In genomic region chr9:14479187-14479586, GRCh38 we compare ENCODE assay signal across 17 cellular contexts.
A peak's percentile ranks its signal among the peaks of the same experiment; 100 is the strongest.
DNase-seq lines count a peak whose midpoint lies in the region; ATAC-seq, FAIRE-seq and TF ChIP-seq lines count a peak whose summit lies in the region.
"Had no signal": no experiment of that assay in that cellular context is flagged by ENCODE, and none has a peak within 500 bp of the region (broad histone marks: within the 10 kb centered on the region; RNA-seq: fewer than 3 reads in every experiment).

No MANE protein-coding gene starts in this region.

- H4K20me1 ChIP-seq in K562 (replicated peaks; ENCODE audit: control insufficient read depth, insufficient read depth, low read length) = no peaks in the 10 kb centered on the region

- no peak overlapping the region for H3K4me2 ChIP-seq in K562 (ENCODE audit: insufficient read depth, low read length)

- H3K36me3 ChIP-seq in HUES64 (ENCODE audit: insufficient read depth, low read length) = no peaks in the 10 kb centered on the region
- H3K36me3 ChIP-seq in K562 (ENCODE audit: control insufficient read depth, insufficient read depth, low read length) = no peaks in the 10 kb centered on the region
- H3K36me3 ChIP-seq: HAP-1 had no signal

- FAIRE-seq in K562 (lab: Jason Lieb, UNC) = no peak
- FAIRE-seq: A204.1, G401.6 had no signal

- 78% methylated on average over 1 of the region's 1 CpG for WGBS in HUES64
- 38% methylated on average over 1 of the region's 1 CpG for WGBS in K562 (ENCODE audit: insufficient coverage, low coverage, missing lambda C conversion rate)

- BruUV-seq in K562 (replicated peaks; lab: Mats Ljungman, UMichigan) = no TSS peak

- POLR2A ChIA-PET in K562 (lab: Yijun Ruan, JAX) = no interaction called here

- H3K9me1 ChIP-seq in K562 (ENCODE audit: control insufficient read depth, insufficient read depth, low read length) = no peaks in the 10 kb centered on the region

- DNase-seq in K562 (ENCODE audit: extremely low read depth in 1 of 4, low spot score in 3 of 4) (no peak), cerebellum (ENCODE audit: low spot score) (no peak), GM03348 (ENCODE audit: low spot score) (no peak)
- no peak for DNase-seq in activated effector memory CD4-positive, alpha-beta T cell treated with anti-CD3 and anti-CD28 coated beads, Interleukin-2, amount 50 U/mL, for 16 hours
- DNase-seq: CD4-positive, CD25-positive, alpha-beta regulatory T cell; DMS79 treated with DMSO at 0.1 percent for 48 hours; NCI-H1417 treated with DMSO at 0.1 percent for 48 hours; NCI-H2029 treated with DMSO at 0.1 percent for 48 hours; NCI-H526; NK-92 treated with Interleukin-12 subunit alpha and Interleukin-12 subunit beta, amount 100 ng/mL, for 24 hours had no signal

- no peaks in the 10 kb centered on the region for H3K79me2 ChIP-seq in K562 (ENCODE audit: control insufficient read depth, insufficient read depth, low read length)

- no peak overlapping the region for H3K27ac Mint-ChIP-seq in activated T-helper 17 cell treated with anti-CD3 and anti-CD28 coated beads, Interleukin-2, amount 50 U/mL, for 72 hours
- H3K27ac Mint-ChIP-seq: CD4-positive, CD25-positive, alpha-beta regulatory T cell had no signal

- ATAC-seq in GM21526 (IDR thresholded peaks at IDR 0.05; ENCODE audit: low FRiP score, unreplicated experiment) (peak; percentile 71), K562 (peak; percentile 56)
- ATAC-seq in activated T-helper 17 cell treated with anti-CD3 and anti-CD28 coated beads, Interleukin-2, amount 50 U/mL, for 72 hours (replicated peaks) = no peak

- peaks cover 19% of the 10 kb centered on the region for H3K4me1 ChIP-seq in HUES64 (ENCODE audit: insufficient read depth, low read length)
- H3K4me1 ChIP-seq in K562 (replicated peaks in 1 of 2; ENCODE audit: control insufficient read depth in 2 of 2, insufficient read depth in 2 of 2, low read length in 2 of 2) = peaks cover 0 to 7% of the 10 kb centered on the region in 2 experiments; a peak in 3 of 5 replicates

- H2AFZ ChIP-seq in K562 (ENCODE audit: low read depth, low read length) = no peak overlapping the region

- in situ Hi-C loops in K562 (cut with MboI) = no loop called here

- H3K9me3 Mint-ChIP-seq in activated T-helper 17 cell treated with anti-CD3 and anti-CD28 coated beads, Interleukin-2, amount 50 U/mL, for 72 hours = peaks cover 3% of the 10 kb centered on the region

- H3K9ac ChIP-seq in HUES64 (ENCODE audit: low read depth, low read length) = no peak overlapping the region
- no peak overlapping the region for H3K9ac ChIP-seq in K562 (ENCODE audit: insufficient read depth in 1 of 2, low read depth in 2 of 2, low read length in 2 of 2)

- H3K27ac ChIP-seq in C4-2B (peak overlapping the region; percentile 70; the same call in 1 of the 2 replicates), HUES64 (ENCODE audit: low read depth, low read length) (peak overlapping the region; percentile 12; the same call in 1 of the 2 replicates), K562 (ENCODE audit: extremely low read depth, low read depth, low read length) (no peak overlapping the region; the same call in 2 of the 3 replicates)

- no peak for TF ChIP-seq RAD21 in K562 (CRISPR knock-in tag; conservative IDR thresholded peaks at IDR 0.05 in 1 of 2, IDR thresholded peaks at IDR 0.05 in 1 of 2)

- H3K36me3 Mint-ChIP-seq in activated T-helper 17 cell treated with anti-CD3 and anti-CD28 coated beads, Interleukin-2, amount 50 U/mL, for 72 hours (ENCODE audit: low read depth) = no peaks in the 10 kb centered on the region
- H3K36me3 Mint-ChIP-seq: CD4-positive, CD25-positive, alpha-beta regulatory T cell had no signal

- intact Hi-C loops in K562 (cut with micrococcal nuclease) = loop anchor here (2.0 to 5.0 kb wide), 2 partner anchors 43 to 52 kb away; no protein-coding TSS in a partner anchor

- no peak for TF ChIP-seq CTCF in C4-2B (conservative IDR thresholded peaks at IDR 0.05)
- no peak for TF ChIP-seq CTCF in K562 (IDR thresholded peaks at IDR 0.05 in 2 of 3, conservative IDR thresholded peaks at IDR 0.05 in 1 of 3; ENCODE audit: insufficient read depth in 2 of 3, low read depth in 1 of 3, low read length in 3 of 3)

- H3K4me1 Mint-ChIP-seq in activated T-helper 17 cell treated with anti-CD3 and anti-CD28 coated beads, Interleukin-2, amount 50 U/mL, for 72 hours = no peaks in the 10 kb centered on the region
- H3K4me1 Mint-ChIP-seq: CD4-positive, CD25-positive, alpha-beta regulatory T cell had no signal

- H3K27me3 ChIP-seq in HUES64 (ENCODE audit: insufficient read depth, low read length) = no peaks in the 10 kb centered on the region
- H3K27me3 ChIP-seq in K562 (ENCODE audit: control insufficient read depth in 2 of 2, insufficient read depth in 2 of 2, low read length in 2 of 2) = no peaks in the 10 kb centered on the region

- H3K9me3 ChIP-seq in HUES64 (ENCODE audit: insufficient read depth, low read depth, low read length) (no peaks in the 10 kb centered on the region), K562 (replicated peaks; ENCODE audit: control insufficient read depth, insufficient read depth, low read depth, low read length) (no peaks in the 10 kb centered on the region)
- H3K9me3 ChIP-seq: HAP-1 had no signal

- no peak for TF ChIP-seq EP300 in K562 (IDR thresholded peaks at IDR 0.05; ENCODE audit: low read length)

- no peak for TF ChIP-seq POLR2A in K562 (conservative IDR thresholded peaks at IDR 0.05)

- H3K4me3 ChIP-seq in HUES64 (ENCODE audit: low read length) (no peak overlapping the region), K562 (no peak overlapping the region)
- H3K4me3 ChIP-seq: HAP-1 had no signal

- CTCF ChIA-PET in K562 (lab: Yijun Ruan, JAX; ENCODE audit: low intra/inter-chr PET ratio) = no interaction called here

- H3K27me3 Mint-ChIP-seq in activated T-helper 17 cell treated with anti-CD3 and anti-CD28 coated beads, Interleukin-2, amount 50 U/mL, for 72 hours = peaks cover 20% of the 10 kb centered on the region
- H3K27me3 Mint-ChIP-seq: CD4-positive, CD25-positive, alpha-beta regulatory T cell had no signal

- H3K4me3 Mint-ChIP-seq in activated T-helper 17 cell treated with anti-CD3 and anti-CD28 coated beads, Interleukin-2, amount 50 U/mL, for 72 hours = no peak overlapping the region
- H3K4me3 Mint-ChIP-seq: CD4-positive, CD25-positive, alpha-beta regulatory T cell had no signal

TF ChIP-seq in K562, 482 proteins besides CTCF, POLR2A, EP300 and RAD21:
- TF ChIP-seq FOXJ2 (tag; IDR thresholded peaks at IDR 0.05) (0 out of 2 replicates have a peak, but pooled peaks have one; percentile 32), BACH1 (tag; IDR thresholded peaks at IDR 0.05) (0 out of 2 replicates have a peak, but pooled peaks have one; percentile 27), CXXC5 (CRISPR knock-in tag; IDR thresholded peaks at IDR 0.05) (0 out of 2 replicates have a peak, but pooled peaks have one; percentile 38), HDAC8 (tag; IDR thresholded peaks at IDR 0.05) (0 out of 2 replicates have a peak, but pooled peaks have one; percentile 31), PURB (CRISPR knock-in tag; IDR thresholded peaks at IDR 0.05; ENCODE audit: low read depth) (no peak), STAT6 (CRISPR knock-in tag; IDR thresholded peaks at IDR 0.05) (no peak), ATF7 (IDR thresholded peaks at IDR 0.05) (peak; percentile 39; the same call in 1 of the 2 replicates), KDM2B (CRISPR knock-in tag; IDR thresholded peaks at IDR 0.05) (no peak), ATF3 (IDR thresholded peaks at IDR 0.05) (peak; percentile 16; the same call in 1 of the 2 replicates), ATF3 (CRISPR knock-in tag; conservative IDR thresholded peaks at IDR 0.05) (no peak)
